24 cellular contexts compared by ENCODE assay signal in the genomic region with DNA sequence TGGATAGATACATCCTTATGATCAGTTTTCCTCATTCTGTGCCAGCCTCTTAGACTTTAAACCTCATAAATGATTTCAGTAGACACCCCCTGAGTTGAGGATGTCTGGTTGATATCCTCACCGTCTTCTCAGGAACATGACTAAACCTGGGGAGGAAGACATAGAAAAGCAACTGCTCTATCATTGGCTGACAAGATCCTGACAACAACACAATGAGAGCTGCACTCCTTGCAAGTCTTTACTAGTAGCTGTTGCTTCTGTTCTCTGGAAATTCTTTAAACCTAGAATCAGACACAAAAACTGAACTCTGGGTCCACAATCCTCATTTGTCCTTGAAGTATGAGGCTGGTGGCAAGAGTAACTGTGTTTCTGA.
DNase-seq lines count a peak whose midpoint lies in the region; ATAC-seq and TF ChIP-seq lines count a peak whose summit lies in the region.
"Had no signal": no experiment of that assay in that cellular context is flagged by ENCODE, and none has a peak within 500 bp of the region (broad histone marks: within the 10 kb centered on the region; RNA-seq: fewer than 3 reads in every experiment).

No MANE protein-coding gene starts in this region.

- no peaks in the 10 kb centered on the region for H3K9me3 Mint-ChIP-seq in T-helper 1 cell treated with Interleukin-12 subunit alpha and Interleukin-12 subunit beta and Interleukin-4 antibody, amounts not matched to agents 30 μg/mL and 1 μg/mL, for 36 hours
- H3K9me3 Mint-ChIP-seq in CD8-positive, alpha-beta T cell: no peaks in the 10 kb centered on the region
- no peaks in the 10 kb centered on the region for H3K9me3 Mint-ChIP-seq in activated naive CD4-positive, alpha-beta T cell treated with anti-CD3 and anti-CD28 coated beads, Interleukin-2, amount 50 U/mL, for 72 hours

- no peaks in the 10 kb centered on the region for H4K20me1 ChIP-seq in PC-3 (ENCODE audit: low read length)

- CTCF ChIA-PET in CD8-positive, alpha-beta T cell (lab: Charles Lee): interaction anchor here (0.6 to 2.9 kb wide), 4 partner anchors 25 to 447 kb away, joined by 3 to 15 read pairs (median 4); no protein-coding TSS in a partner anchor
- CTCF ChIA-PET in PC-3 (lab: Charles Lee): interaction anchor here (1.7 kb wide), 1 partner anchor 78 kb away, joined by 9 read pairs; no protein-coding TSS in a partner anchor

- H3K36me3 Mint-ChIP-seq in T-helper 1 cell treated with Interleukin-12 subunit alpha and Interleukin-12 subunit beta and Interleukin-4 antibody, amounts not matched to agents 30 μg/mL and 1 μg/mL, for 36 hours (ENCODE audit: low read depth): peaks cover 3% of the 10 kb centered on the region
- H3K36me3 Mint-ChIP-seq in CD8-positive, alpha-beta T cell: no peaks in the 10 kb centered on the region
- peaks cover 0 to 4% of the 10 kb centered on the region in 2 donors for H3K36me3 Mint-ChIP-seq in activated naive CD4-positive, alpha-beta T cell treated with anti-CD3 and anti-CD28 coated beads, Interleukin-2, amount 50 U/mL, for 72 hours

- TF ChIP-seq CTCF in CD8-positive, alpha-beta T cell (IDR thresholded peaks at IDR 0.05): no peak
- TF ChIP-seq CTCF in PC-3 (conservative IDR thresholded peaks at IDR 0.05; ENCODE audit: low read depth, low read length): no peak

- no peaks in the 10 kb centered on the region for H3K9me3 ChIP-seq in CD8-positive, alpha-beta T cell (ENCODE audit: low read length)
- H3K9me3 ChIP-seq in PC-3 (ENCODE audit: low read length): no peaks in the 10 kb centered on the region
- H3K9me3 ChIP-seq: body of pancreas, ovary, right lobe of liver, transverse colon had no signal

- DNase-seq in T-helper 1 cell (no peak), kidney tubule cell (ENCODE audit: low spot score) (peak; percentile 13), PC-3 (no peak)
- no peak for DNase-seq in CD8-positive, alpha-beta T cell
- no peak for DNase-seq in activated naive CD4-positive, alpha-beta T cell treated with anti-CD3 and anti-CD28 coated beads, Interleukin-2, amount 50 U/mL, for 72 hours (ENCODE audit: low spot score in 2 of 2)
- no peak for DNase-seq in central memory CD4-positive, alpha-beta T cell
- DNase-seq: activated CD8-positive, alpha-beta memory T cell treated with anti-CD3 and anti-CD28 coated beads for 24 hours; activated gamma-delta T cell treated with Interleukin-2 at 50 U/mL for 16 hours; AML-193; body of pancreas; cortex of kidney; foreskin melanocyte; GM23248; hippocampal formation; KBM-7; NCI-H2029; NCI-H446; ovary; right lobe of liver; stimulated activated naive CD4-positive, alpha-beta T cell; transverse colon had no signal

- H3K9me2 ChIP-seq in PC-3 (replicated peaks; ENCODE audit: low read length): no peaks in the 10 kb centered on the region

- H3K4me1 Mint-ChIP-seq in T-helper 1 cell treated with Interleukin-12 subunit alpha and Interleukin-12 subunit beta and Interleukin-4 antibody, amounts not matched to agents 30 μg/mL and 1 μg/mL, for 36 hours (ENCODE audit: low read depth): peaks cover 18% of the 10 kb centered on the region
- H3K4me1 Mint-ChIP-seq in CD8-positive, alpha-beta T cell (ENCODE audit: low read depth): peaks cover 19% of the 10 kb centered on the region

- BruUV-seq in PC-3 (replicated peaks; lab: Mats Ljungman, UMichigan): no TSS peak

- no peaks in the 10 kb centered on the region for H3F3A ChIP-seq in PC-3 (ENCODE audit: low read length, unreplicated experiment)

- peak overlapping the region; percentile 76 for H3K27ac Mint-ChIP-seq in T-helper 1 cell treated with Interleukin-12 subunit alpha and Interleukin-12 subunit beta and Interleukin-4 antibody, amounts not matched to agents 30 μg/mL and 1 μg/mL, for 36 hours
- peak overlapping the region; percentile 93 for H3K27ac Mint-ChIP-seq in CD8-positive, alpha-beta T cell
- H3K27ac Mint-ChIP-seq in activated naive CD4-positive, alpha-beta T cell treated with anti-CD3 and anti-CD28 coated beads, Interleukin-2, amount 50 U/mL, for 72 hours: peak overlapping the region; percentile 65 to 87

- H2AFZ ChIP-seq in PC-3 (ENCODE audit: low read length): no peak overlapping the region
- H2AFZ ChIP-seq: GM23248 had no signal

- no peak overlapping the region for H3K4me2 ChIP-seq in PC-3 (ENCODE audit: low read length)

- no peaks in the 10 kb centered on the region for H3K36me3 ChIP-seq in CD8-positive, alpha-beta T cell (ENCODE audit: insufficient read depth, low read length)
- H3K36me3 ChIP-seq in PC-3 (ENCODE audit: low read depth, low read length): no peaks in the 10 kb centered on the region
- H3K36me3 ChIP-seq: ovary, right lobe of liver, transverse colon had no signal

- peaks cover 3% of the 10 kb centered on the region for H3K27me3 Mint-ChIP-seq in T-helper 1 cell treated with Interleukin-12 subunit alpha and Interleukin-12 subunit beta and Interleukin-4 antibody, amounts not matched to agents 30 μg/mL and 1 μg/mL, for 36 hours (ENCODE audit: low read depth)
- H3K27me3 Mint-ChIP-seq in CD8-positive, alpha-beta T cell (ENCODE audit: low read depth): no peaks in the 10 kb centered on the region

- no peaks in the 10 kb centered on the region for H3K27me3 ChIP-seq in CD8-positive, alpha-beta T cell (ENCODE audit: insufficient read depth, low read length)
- H3K27me3 ChIP-seq in PC-3 (ENCODE audit: low read length): peaks cover 46% of the 10 kb centered on the region
- H3K27me3 ChIP-seq: body of pancreas, ovary, right lobe of liver, transverse colon had no signal

- peak overlapping the region; percentile 90 for H3K4me3 Mint-ChIP-seq in T-helper 1 cell treated with Interleukin-12 subunit alpha and Interleukin-12 subunit beta and Interleukin-4 antibody, amounts not matched to agents 30 μg/mL and 1 μg/mL, for 36 hours
- peak overlapping the region; percentile 79 for H3K4me3 Mint-ChIP-seq in CD8-positive, alpha-beta T cell

- POLR2A ChIA-PET in CD8-positive, alpha-beta T cell (lab: Charles Lee): interaction anchor here (0.7 to 1.6 kb wide), 3 partner anchors 28 to 433 kb away, joined by 3 to 5 read pairs (median 3); no protein-coding TSS in a partner anchor
- POLR2A ChIA-PET in PC-3 (lab: Charles Lee; ENCODE audit: unreplicated experiment): no interaction called here

- peak; percentile 60 for ATAC-seq in CD8-positive, alpha-beta T cell
- peak; percentile 69 to 77 for ATAC-seq in activated naive CD4-positive, alpha-beta T cell treated with anti-CD3 and anti-CD28 coated beads, Interleukin-2, amount 50 U/mL, for 72 hours
- no peak for ATAC-seq in PC-3
- no peak for ATAC-seq in GM21737 (IDR thresholded peaks at IDR 0.05; ENCODE audit: unreplicated experiment)
- ATAC-seq: body of pancreas, right lobe of liver had no signal

- peak overlapping the region; percentile 30 for H3K27ac ChIP-seq in CD8-positive, alpha-beta T cell (ENCODE audit: low read depth, low read length)
- no peak overlapping the region for H3K27ac ChIP-seq in PC-3 (ENCODE audit: low read length)
- H3K27ac ChIP-seq: 22Rv1, body of pancreas, GM23248, ovary, right lobe of liver, transverse colon had no signal

- H3K4me1 ChIP-seq in CD8-positive, alpha-beta T cell (ENCODE audit: insufficient read depth, low read length): no peaks in the 10 kb centered on the region
- no peaks in the 10 kb centered on the region for H3K4me1 ChIP-seq in PC-3 (ENCODE audit: insufficient read depth, low read length)
- H3K4me1 ChIP-seq: body of pancreas, right lobe of liver had no signal

- intact Hi-C loops in CD8-positive, alpha-beta T cell (cut with DNase I, micrococcal nuclease): loop anchor here in 1 of 2 experiments (5.0 kb wide), 1 partner anchor 39 kb away; no protein-coding TSS in a partner anchor
- intact Hi-C loops in PC-3 (cut with micrococcal nuclease): no loop called here

- H3K79me2 ChIP-seq in PC-3 (ENCODE audit: low read length): no peaks in the 10 kb centered on the region

- no peak overlapping the region for H3K9ac ChIP-seq in PC-3 (ENCODE audit: low read length)
- H3K9ac ChIP-seq: GM23248 had no signal

- H3K4me3 ChIP-seq in CD8-positive, alpha-beta T cell (ENCODE audit: low read depth, low read length): peak overlapping the region; percentile 23
- no peak overlapping the region for H3K4me3 ChIP-seq in PC-3 (ENCODE audit: low read length)
- H3K4me3 ChIP-seq: body of pancreas, GM23248, ovary, right lobe of liver, transverse colon had no signal

Comparison
In these comparisons a context has a peak if more than half of its experiments do, and no peak if none do; other contexts are left out.
1. ATAC-seq: peak in CD8-positive, alpha-beta T cell (single experiment) and activated naive CD4-positive, alpha-beta T cell treated with anti-CD3 and anti-CD28 coated beads, Interleukin-2, amount 50 U/mL, for 72 hours (2 of 2); none in PC-3 (single experiment) and GM21737 (single experiment).
2. Peak in every context shown above with its lines, with median percentiles within 50 percentile points of each other: H3K27ac Mint-ChIP-seq.